8 cellular contexts compared by ENCODE assay signal in genomic region chr3:177196473-177197040, GRCh38. TPM values are rescaled to one million over a fixed set of nuclear protein-coding genes. Genes with fewer than 3 reads are reported as not detected.
DNase-seq lines count a peak whose midpoint lies in the region; ATAC-seq and TF ChIP-seq lines count a peak whose summit lies in the region.

No MANE protein-coding gene starts in this region.

- H3K27me3 ChIP-seq in MG63 (no peaks in the 10 kb centered on the region), muscle layer of duodenum (ENCODE audit: low read depth, low read length) (no peaks in the 10 kb centered on the region), thymus (ENCODE audit: control insufficient read depth, insufficient read depth) (no peaks in the 10 kb centered on the region)

- CTCF ChIA-PET in activated CD8-positive, alpha-beta memory T cell treated with anti-CD3 and anti-CD28 coated beads, Interleukin-2, amount 10 ng/mL, durations not matched to agents 7 days and 5 days (lab: Charles Lee) = interaction anchor here (1.2 to 5.2 kb wide), 4 partner anchors 146 to 581 kb away, joined by 3 to 45 read pairs (median 3); no protein-coding TSS in a partner anchor

- H3K36me3 ChIP-seq in MG63 (peaks cover 24% of the 10 kb centered on the region), muscle layer of duodenum (ENCODE audit: control insufficient read depth in 1 of 2, insufficient read depth in 2 of 2, low read length in 2 of 2) (no peaks in the 10 kb centered on the region), thymus (ENCODE audit: control insufficient read depth, insufficient read depth) (no peaks in the 10 kb centered on the region)

- H3K4me1 Mint-ChIP-seq in activated CD8-positive, alpha-beta memory T cell treated with anti-CD3 and anti-CD28 coated beads, Interleukin-2, amount 10 ng/mL, durations not matched to agents 7 days and 5 days = peaks cover 52% of the 10 kb centered on the region

- H3K4me1 ChIP-seq in muscle layer of duodenum (ENCODE audit: control insufficient read depth in 1 of 2, insufficient read depth in 2 of 2, low read length in 2 of 2) (peaks cover 15 to 16% of the 10 kb centered on the region in 2 donors), thymus (ENCODE audit: control insufficient read depth, insufficient read depth, low read length) (peaks cover 24% of the 10 kb centered on the region)

- H3K9me3 ChIP-seq in MG63 = no peaks in the 10 kb centered on the region
- no peaks in the 10 kb centered on the region for H3K9me3 ChIP-seq in muscle layer of duodenum (ENCODE audit: control insufficient read depth in 1 of 2, low read length in 2 of 2)
- no peaks in the 10 kb centered on the region for H3K9me3 ChIP-seq in thymus (ENCODE audit: control insufficient read depth)

- ATAC-seq in activated CD8-positive, alpha-beta memory T cell treated with anti-CD3 and anti-CD28 coated beads, Interleukin-2, amount 10 ng/mL, durations not matched to agents 7 days and 5 days = no peak

- peak overlapping the region; percentile 98 for H3K27ac ChIP-seq in muscle layer of duodenum (ENCODE audit: low read length)
- peak overlapping the region; percentile 97 for H3K27ac ChIP-seq in thymus (ENCODE audit: low read depth)

- peaks cover 27% of the 10 kb centered on the region for H3K36me3 Mint-ChIP-seq in activated CD8-positive, alpha-beta memory T cell treated with anti-CD3 and anti-CD28 coated beads, Interleukin-2, amount 10 ng/mL, durations not matched to agents 7 days and 5 days

- peak overlapping the region; percentile 95 for H3K27ac Mint-ChIP-seq in activated CD8-positive, alpha-beta memory T cell treated with anti-CD3 and anti-CD28 coated beads, Interleukin-2, amount 10 ng/mL, durations not matched to agents 7 days and 5 days

- under 1% methylated on average over 42 of the region's 42 CpGs for WGBS in thymus

- H3K27me3 Mint-ChIP-seq in activated CD8-positive, alpha-beta memory T cell treated with anti-CD3 and anti-CD28 coated beads, Interleukin-2, amount 10 ng/mL, durations not matched to agents 7 days and 5 days = no peaks in the 10 kb centered on the region

- peak overlapping the region; percentile 99 for H3K4me3 ChIP-seq in MG63
- peak overlapping the region; percentile 85 to 86 for H3K4me3 ChIP-seq in muscle layer of duodenum (ENCODE audit: low read depth in 1 of 2, low read length in 2 of 2)
- H3K4me3 ChIP-seq in thymus (ENCODE audit: low read length) = peak overlapping the region; percentile 99

- DNase-seq in NCI-H524 (lab: John Stamatoyannopoulos, UW) (peak; percentile 18 to 70), NCI-H524 treated with DMSO at 0.1 percent for 48 hours (lab: John Stamatoyannopoulos, UW) (no peak), MG63 (no peak), erythroblast (lab: John Stamatoyannopoulos, UW) (peak; percentile 79 to 82), epidermal melanocyte (ENCODE audit: insufficient read length, low spot score) (no peak)
- peak; percentile 68 for DNase-seq in activated CD8-positive, alpha-beta memory T cell treated with anti-CD3 and anti-CD28 coated beads, Interleukin-2, amount 10 ng/mL, durations not matched to agents 7 days and 5 days

- no peaks in the 10 kb centered on the region for H3K9me3 Mint-ChIP-seq in activated CD8-positive, alpha-beta memory T cell treated with anti-CD3 and anti-CD28 coated beads, Interleukin-2, amount 10 ng/mL, durations not matched to agents 7 days and 5 days (ENCODE audit: low read depth)

- peak overlapping the region; percentile 95 for H3K4me3 Mint-ChIP-seq in activated CD8-positive, alpha-beta memory T cell treated with anti-CD3 and anti-CD28 coated beads, Interleukin-2, amount 10 ng/mL, durations not matched to agents 7 days and 5 days

- peak; percentile 1 for TF ChIP-seq POLR2A in erythroblast (IDR thresholded peaks at IDR 0.05; ENCODE audit: low read length)

RNA-seq across cellular contexts. Expression of gene TBL1XR1, which starts 0.7 kb away (rescaled TPM):
- total RNA-seq in MG63 (2014; rRNA removed; shearing (Covaris generic); ENCODE audit: low replicate concordance) = 99.0 and 103 TPM in 2 replicates
- 100 to 1,000 TPM; 143 to 214 TPM for total RNA-seq in activated CD8-positive, alpha-beta memory T cell treated with anti-CD3 and anti-CD28 coated beads, Interleukin-2, amount 10 ng/mL, durations not matched to agents 7 days and 5 days
- 66.5 TPM for polyA plus RNA-seq in thymus

Comparison
In these comparisons a context has a peak if more than half of its experiments do, and no peak if none do; other contexts are left out.
1. DNase-seq: peak in NCI-H524 (2 of 2), activated CD8-positive, alpha-beta memory T cell treated with anti-CD3 and anti-CD28 coated beads, Interleukin-2, amount 10 ng/mL, durations not matched to agents 7 days and 5 days (single experiment) and erythroblast (2 of 2); none in NCI-H524 treated with DMSO at 0.1 percent for 48 hours (single experiment), MG63 (single experiment) and epidermal melanocyte (single experiment).
2. Peak in every context shown above with its lines, with median percentiles within 50 percentile points of each other: H3K4me3 ChIP-seq.